8 cellular contexts compared by ENCODE assay signal in the genomic region with DNA sequence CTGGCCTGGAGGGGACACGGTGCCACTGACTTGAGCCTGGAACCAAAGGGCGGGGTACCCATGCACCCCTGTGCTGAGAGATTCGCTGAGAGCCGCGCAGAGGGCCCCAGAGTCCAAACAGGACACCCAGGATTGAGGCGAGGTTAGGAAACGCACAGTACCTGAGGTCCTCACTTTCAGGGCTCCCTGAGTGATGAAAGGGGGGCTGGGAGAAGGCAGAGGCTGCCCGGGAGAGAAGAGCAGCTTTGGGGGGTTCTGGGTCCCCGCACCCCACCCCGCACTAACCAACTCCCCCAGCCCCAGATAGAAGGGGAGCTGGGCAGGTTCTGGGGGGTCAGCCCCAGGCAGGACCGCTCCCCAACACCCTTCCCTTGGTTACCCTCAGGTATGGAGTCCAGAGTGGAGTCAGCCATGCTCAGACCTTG. TPM values are rescaled to one million over a fixed set of nuclear protein-coding genes. Genes with fewer than 3 reads are reported as not detected.
DNase-seq lines count a peak whose midpoint lies in the region; ATAC-seq and TF ChIP-seq lines count a peak whose summit lies in the region.

No MANE protein-coding gene starts in this region.

- no peak for TF ChIP-seq CTCF in WERI-Rb-1 (IDR thresholded peaks at IDR 0.05; ENCODE audit: low read depth, low read length)
- TF ChIP-seq CTCF in kidney epithelial cell (IDR thresholded peaks at IDR 0.05; ENCODE audit: insufficient read depth, low read length, poor library complexity, severe bottlenecking): no peak
- TF ChIP-seq CTCF in vagina (IDR thresholded peaks at IDR 0.05): no peak

- H3K4me3 ChIP-seq in WERI-Rb-1 (ENCODE audit: low read depth, low read length) (peak overlapping the region; percentile 28), kidney epithelial cell (ENCODE audit: low read depth, low read length) (peak overlapping the region; percentile 14), vagina (peak overlapping the region; percentile 56 to 59)

- peaks cover 24% of the 10 kb centered on the region for H3K4me1 ChIP-seq in vagina

- DNase-seq in left cardiac atrium (no peak), Right ventricle myocardium inferior (ENCODE audit: missing footprints) (no peak), WERI-Rb-1 (no peak), kidney epithelial cell (ENCODE audit: low read depth) (no peak), vagina (ENCODE audit: extremely low spot score in 2 of 2) (no peak), HPDE6-E6E7 (ENCODE audit: extremely low spot score) (no peak), iPS-NIHi7 (ENCODE audit: extremely low spot score) (no peak)

- intact Hi-C loops in left cardiac atrium (cut with DNase I) (loop anchor here in 1 of 2 donors (5.0 kb wide), 1 partner anchor 68 kb away; the partner anchor contains the start of gene RCOR1), Right ventricle myocardium inferior (cut with DNase I) (loop anchor here (1.0 to 5.0 kb wide), 2 partner anchors 69 to 168 kb away; no protein-coding TSS in a partner anchor), vagina (cut with DNase I) (loop anchor here (2.0 kb wide), 1 partner anchor 69 kb away; the partner anchor contains the start of gene RCOR1)

- H3K36me3 ChIP-seq in WERI-Rb-1 (no peaks in the 10 kb centered on the region), kidney epithelial cell (ENCODE audit: control insufficient read depth, insufficient read depth, low read length) (no peaks in the 10 kb centered on the region), vagina (no peaks in the 10 kb centered on the region)

- peak; percentile 1 to 2 for ATAC-seq in left cardiac atrium
- ATAC-seq in Right ventricle myocardium inferior: no peak
- ATAC-seq in HG03108 (IDR thresholded peaks at IDR 0.05; ENCODE audit: unreplicated experiment): no peak

- H3K27ac ChIP-seq in WERI-Rb-1: peak overlapping the region; percentile 44
- H3K27ac ChIP-seq in vagina: peak overlapping the region; percentile 77

- H3K27me3 ChIP-seq in WERI-Rb-1 (ENCODE audit: insufficient read depth, low read depth, severe bottlenecking) (no peaks in the 10 kb centered on the region), kidney epithelial cell (ENCODE audit: control insufficient read depth, insufficient read depth, low read length) (peaks cover 2% of the 10 kb centered on the region), vagina (no peaks in the 10 kb centered on the region)

- H3K9me3 ChIP-seq in WERI-Rb-1 (ENCODE audit: severe bottlenecking) (no peaks in the 10 kb centered on the region), vagina (no peaks in the 10 kb centered on the region)

- TF ChIP-seq POLR2A in vagina (IDR thresholded peaks at IDR 0.05): no peak

RNA-seq across cellular contexts. Expression of gene ANKRD9, which starts 14.5 kb away (rescaled TPM):
- 100 to 1,000 TPM in 1 of 2 donors, 10 to 100 TPM in 1; 97.0 to 160 TPM for total RNA-seq in left cardiac atrium
- 148 TPM for total RNA-seq in Right ventricle myocardium inferior
- total RNA-seq in kidney epithelial cell: 35.6 and 43.9 TPM in 2 replicates
- total RNA-seq in vagina: 34.6 TPM

Comparison
In these comparisons a context has a peak if more than half of its experiments do, and no peak if none do; other contexts are left out.
1. ATAC-seq: peak in left cardiac atrium (2 of 2); none in Right ventricle myocardium inferior (single experiment) and HG03108 (single experiment).
2. Peak in every context shown above with its lines, with median percentiles within 50 percentile points of each other: H3K4me3 ChIP-seq.